In the genomic region with DNA sequence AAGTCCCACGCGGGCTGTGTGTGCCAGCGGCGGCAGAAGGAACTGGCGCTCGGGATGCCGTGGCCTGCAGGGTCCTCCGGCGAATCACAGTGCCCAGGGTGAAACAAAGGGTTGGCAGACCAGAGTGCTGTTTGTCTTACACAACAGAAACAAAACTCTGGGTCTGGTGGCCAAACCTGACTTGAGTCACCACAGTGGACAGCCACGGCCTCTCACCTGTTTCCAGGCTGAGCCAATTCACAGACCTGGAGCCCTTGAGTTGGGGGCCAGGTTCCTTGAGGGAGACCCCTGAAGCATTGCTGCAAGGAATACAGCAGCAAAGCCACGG, we compare ENCODE assay signal across 13 cellular contexts. TPM values are rescaled to one million over a fixed set of nuclear protein-coding genes. Genes with fewer than 3 reads are reported as not detected.
DNase-seq lines count a peak whose midpoint lies in the region; ATAC-seq, FAIRE-seq and TF ChIP-seq lines count a peak whose summit lies in the region.
"Had no signal": no experiment of that assay in that cellular context is flagged by ENCODE, and none has a peak within 500 bp of the region (broad histone marks: within the 10 kb centered on the region; RNA-seq: fewer than 3 reads in every experiment).

No MANE protein-coding gene starts in this region.

- FAIRE-seq in K562 (lab: Jason Lieb, UNC), result no peak
- FAIRE-seq: TTC549 had no signal

- H3K9me3 ChIP-seq in HCT116 (ENCODE audit: control insufficient read depth in 1 of 2, insufficient read depth in 1 of 2, low read depth in 1 of 2, low read length in 2 of 2) (no peaks in the 10 kb centered on the region), K562 (replicated peaks; ENCODE audit: control insufficient read depth, insufficient read depth, low read depth, low read length) (no peaks in the 10 kb centered on the region), vagina (no peaks in the 10 kb centered on the region)
- H3K9me3 ChIP-seq: prostate gland, thyroid gland had no signal

- peaks cover 9% of the 10 kb centered on the region; the same call in 1 of the 2 replicates for H3K79me2 ChIP-seq in HCT116 (ENCODE audit: insufficient read depth, low read length)
- H3K79me2 ChIP-seq in K562 (ENCODE audit: control insufficient read depth, insufficient read depth, low read length), result peaks cover 20% of the 10 kb centered on the region

- H4K20me1 ChIP-seq in HCT116 (ENCODE audit: insufficient read depth) (no peaks in the 10 kb centered on the region), K562 (replicated peaks; ENCODE audit: control insufficient read depth, insufficient read depth, low read length) (0 out of 2 replicates have a peak, but pooled peaks cover 3% of the 10 kb centered on the region)

- H3K9ac ChIP-seq in HCT116 (ENCODE audit: low read length) (peak overlapping the region; percentile 47; the same call in 1 of the 2 replicates), K562 (ENCODE audit: insufficient read depth in 1 of 2, low read depth in 2 of 2, low read length in 2 of 2) (peak overlapping the region in 1 of 2 experiments; percentile 89; a peak in 3 of 4 replicates)

- peaks cover 5% of the 10 kb centered on the region for H3K27me3 Mint-ChIP-seq in T-helper 2 cell treated with Interferon-gamma antibody and Interleukin-4, amounts not matched to agents 5 μg/mL and 100 μg/mL, for 36 hours (ENCODE audit: low read depth)
- H3K27me3 Mint-ChIP-seq in nephron (ENCODE audit: low read depth), result peaks cover 24% of the 10 kb centered on the region
- H3K27me3 Mint-ChIP-seq: activated naive CD4-positive, alpha-beta T cell treated with anti-CD3 and anti-CD28 coated beads, Interleukin-2, amount 50 U/mL, for 24 hours had no signal

- TF ChIP-seq POLR2A in HCT116 (IDR thresholded peaks at IDR 0.05; ENCODE audit: borderline replicate concordance, extremely low read depth, insufficient read depth, insufficient read length), result no peak
- TF ChIP-seq POLR2A in K562 (conservative IDR thresholded peaks at IDR 0.05), result no peak
- TF ChIP-seq POLR2A in vagina (IDR thresholded peaks at IDR 0.05), result no peak

- peak overlapping the region; percentile 81 for H3K4me2 ChIP-seq in HCT116 (ENCODE audit: low read length)
- H3K4me2 ChIP-seq in K562 (ENCODE audit: insufficient read depth, low read length), result peak overlapping the region; percentile 68; the same call in 1 of the 2 replicates

- H3K4me3 ChIP-seq in HCT116 (replicated peaks in 1 of 2; ENCODE audit: low read depth in 1 of 2, low read length in 2 of 2) (peak overlapping the region in 1 of 2 experiments; percentile 50; a peak in 1 of 4 replicates), K562 (no peak overlapping the region), vagina (peak overlapping the region in 1 of 2 donors; percentile 34)
- H3K4me3 ChIP-seq: prostate gland, thyroid gland had no signal

- DNase-seq in T-helper 2 cell treated with Interferon-gamma antibody and Interleukin-4, amounts not matched to agents 5 μg/mL and 100 μg/mL, for 36 hours (ENCODE audit: low spot score), result no peak
- DNase-seq in T-helper 2 cell (no peak), HCT116 (ENCODE audit: low read depth, low spot score) (no peak), K562 (ENCODE audit: extremely low read depth in 1 of 4, low spot score in 3 of 4) (no peak), vagina (ENCODE audit: extremely low spot score in 2 of 2) (no peak), NCI-H1694 (lab: John Stamatoyannopoulos, UW) (no peak)

- H3K4me3 Mint-ChIP-seq in T-helper 2 cell treated with Interferon-gamma antibody and Interleukin-4, amounts not matched to agents 5 μg/mL and 100 μg/mL, for 36 hours, result peak overlapping the region; percentile 56
- peak overlapping the region; percentile 83 to 91 (median 88) for H3K4me3 Mint-ChIP-seq in nephron

- RAD21 ChIA-PET in HCT116 (lab: Charles Lee; ENCODE audit: low non-redundant PET in 1 of 2, low total read pairs in 2 of 2, uncharacterized antibody in 2 of 2, unreplicated experiment in 2 of 2), result interaction anchor here in 1 of 2 experiments (0.8 to 1.0 kb wide), 2 partner anchors 112 to 495 kb away, joined by 3 to 5 read pairs; no protein-coding TSS in a partner anchor

- POLR2A ChIA-PET in HCT116 (lab: Charles Lee), result no interaction called here
- POLR2A ChIA-PET in K562 (lab: Yijun Ruan, JAX), result interaction anchor here (0.6 to 0.7 kb wide), 2 partner anchors 28 to 47 kb away, joined by 3 read pairs; no protein-coding TSS in a partner anchor

- intact Hi-C loops in HCT116 (cut with micrococcal nuclease) (loop anchor here (1.0 to 10.0 kb wide), 3 partner anchors 235 to 415 kb away; partner anchors contain the start of gene CEP131), K562 (cut with micrococcal nuclease) (loop anchor here (1.0 to 10.0 kb wide), 3 partner anchors 108 to 235 kb away; partner anchors contain the start of gene CEP131), vagina (cut with DNase I) (loop anchor here (10.0 kb wide), 1 partner anchor 85 kb away; no protein-coding TSS in a partner anchor)

- H3K36me3 Mint-ChIP-seq in T-helper 2 cell treated with Interferon-gamma antibody and Interleukin-4, amounts not matched to agents 5 μg/mL and 100 μg/mL, for 36 hours (ENCODE audit: low read depth), result peaks cover 5% of the 10 kb centered on the region
- H3K36me3 Mint-ChIP-seq in nephron (ENCODE audit: low read depth), result no peaks in the 10 kb centered on the region
- H3K36me3 Mint-ChIP-seq: activated naive CD4-positive, alpha-beta T cell treated with anti-CD3 and anti-CD28 coated beads, Interleukin-2, amount 50 U/mL, for 24 hours; immature natural killer cell had no signal

- CTCF ChIA-PET in HCT116 (lab: Charles Lee) (interaction anchor here (0.8 to 2.5 kb wide), 11 partner anchors 9 to 250 kb away, joined by 3 to 17 read pairs (median 3); partner anchors contain the start of genes CEP131 and NDUFAF8), K562 (lab: Yijun Ruan, JAX; ENCODE audit: low intra/inter-chr PET ratio) (interaction anchor here (0.6 to 5.7 kb wide), 5 partner anchors 13 to 252 kb away, joined by 3 to 64 read pairs (median 4); no protein-coding TSS in a partner anchor)

- H3K27ac Mint-ChIP-seq in T-helper 2 cell treated with Interferon-gamma antibody and Interleukin-4, amounts not matched to agents 5 μg/mL and 100 μg/mL, for 36 hours, result no peak overlapping the region
- no peak overlapping the region for H3K27ac Mint-ChIP-seq in nephron

- peaks cover 12% of the 10 kb centered on the region for H3K4me1 Mint-ChIP-seq in T-helper 2 cell treated with Interferon-gamma antibody and Interleukin-4, amounts not matched to agents 5 μg/mL and 100 μg/mL, for 36 hours (ENCODE audit: low read depth)
- peaks cover 7% of the 10 kb centered on the region for H3K4me1 Mint-ChIP-seq in nephron

- ATAC-seq in HCT116 (no peak), K562 (no peak), GM18511 (IDR thresholded peaks at IDR 0.05; ENCODE audit: unreplicated experiment) (no peak)

- H3K27me3 ChIP-seq in HCT116 (ENCODE audit: insufficient read depth, low read length) (no peaks in the 10 kb centered on the region), K562 (ENCODE audit: control insufficient read depth in 2 of 2, insufficient read depth in 2 of 2, low read length in 2 of 2) (no peaks in the 10 kb centered on the region), vagina (no peaks in the 10 kb centered on the region)
- H3K27me3 ChIP-seq: thyroid gland had no signal

- no peaks in the 10 kb centered on the region for H3K36me3 ChIP-seq in HCT116 (ENCODE audit: control insufficient read depth in 1 of 2, insufficient read depth in 2 of 2, low read length in 2 of 2)
- no peaks in the 10 kb centered on the region for H3K36me3 ChIP-seq in K562 (ENCODE audit: control insufficient read depth, insufficient read depth, low read length)
- H3K36me3 ChIP-seq in vagina, result no peaks in the 10 kb centered on the region
- H3K36me3 ChIP-seq: prostate gland, thyroid gland had no signal

- H3K4me1 ChIP-seq in HCT116 (ENCODE audit: control insufficient read depth in 1 of 2, insufficient read depth in 2 of 2, low read length in 2 of 2) (peaks cover 42 to 59% of the 10 kb centered on the region in 2 experiments), K562 (replicated peaks in 1 of 2; ENCODE audit: control insufficient read depth in 2 of 2, insufficient read depth in 2 of 2, low read length in 2 of 2) (peaks cover 9 to 65% of the 10 kb centered on the region in 2 experiments; a peak in 4 of 5 replicates), vagina (peaks cover 30% of the 10 kb centered on the region)

- no peak overlapping the region for H2AFZ ChIP-seq in HCT116 (ENCODE audit: low read depth, low read length, poor library complexity, severe bottlenecking)
- H2AFZ ChIP-seq in K562 (ENCODE audit: low read depth, low read length), result peak overlapping the region; percentile 90

- TF ChIP-seq EP300 in K562 (IDR thresholded peaks at IDR 0.05; ENCODE audit: low read length), result no peak

- WGBS in K562 (ENCODE audit: insufficient coverage, low coverage, missing lambda C conversion rate), result 48% methylated on average over 11 of the region's 11 CpGs

- TF ChIP-seq RAD21 in HCT116 (IDR thresholded peaks at IDR 0.05; ENCODE audit: low read depth) (no peak), K562 (CRISPR knock-in tag; conservative IDR thresholded peaks at IDR 0.05 in 1 of 2, IDR thresholded peaks at IDR 0.05 in 1 of 2) (no peak)

- BruUV-seq in HCT116 (replicated peaks; lab: Mats Ljungman, UMichigan) (no TSS peak), K562 (replicated peaks; lab: Mats Ljungman, UMichigan) (no TSS peak)

- H3K27ac ChIP-seq in HCT116 (ENCODE audit: low read depth, low read length) (peak overlapping the region; percentile 33; the same call in 1 of the 2 replicates), K562 (ENCODE audit: extremely low read depth, low read depth, low read length) (no peak overlapping the region), vagina (no peak overlapping the region)
- H3K27ac ChIP-seq: prostate gland, thyroid gland had no signal

- no peaks in the 10 kb centered on the region for H3K9me1 ChIP-seq in K562 (ENCODE audit: control insufficient read depth, insufficient read depth, low read length)

- TF ChIP-seq CTCF in HCT116 (IDR thresholded peaks at IDR 0.05 in 2 of 3, conservative IDR thresholded peaks at IDR 0.05 in 1 of 3; ENCODE audit: borderline replicate concordance in 1 of 3, insufficient read depth in 1 of 3, low read depth in 2 of 3, low read length in 2 of 3), result no peak
- no peak for TF ChIP-seq CTCF in K562 (IDR thresholded peaks at IDR 0.05 in 2 of 3, conservative IDR thresholded peaks at IDR 0.05 in 1 of 3; ENCODE audit: insufficient read depth in 2 of 3, low read depth in 1 of 3, low read length in 3 of 3)
- TF ChIP-seq CTCF in nephron (IDR thresholded peaks at IDR 0.05; ENCODE audit: unreplicated experiment in 3 of 3), result no peak
- no peak for TF ChIP-seq CTCF in vagina (IDR thresholded peaks at IDR 0.05)

- H3K9me3 Mint-ChIP-seq in T-helper 2 cell treated with Interferon-gamma antibody and Interleukin-4, amounts not matched to agents 5 μg/mL and 100 μg/mL, for 36 hours, result no peaks in the 10 kb centered on the region
- no peaks in the 10 kb centered on the region for H3K9me3 Mint-ChIP-seq in nephron
- H3K9me3 Mint-ChIP-seq: activated naive CD4-positive, alpha-beta T cell treated with anti-CD3 and anti-CD28 coated beads, Interleukin-2, amount 50 U/mL, for 24 hours; immature natural killer cell had no signal

- H3K9me2 ChIP-seq in HCT116 (ENCODE audit: insufficient read depth), result no peaks in the 10 kb centered on the region

- in situ Hi-C loops in K562 (cut with MboI), result loop anchor here (5.0 to 10.0 kb wide), 2 partner anchors 108 to 795 kb away; no protein-coding TSS in a partner anchor

RNA-seq across cellular contexts. Expression of gene CHMP6, which starts 2.1 kb away (rescaled TPM):
- total RNA-seq in HCT116 (2021; ENCODE audit: unreplicated experiment) (22.0 TPM), K562 (2014; rRNA removed) (10.3 and 12.9 TPM in 2 replicates), K562 (2014; rRNA removed; fragmentation: Illumina TruSeq; extraction: Trizol) (14.4 and 15.7 TPM in 2 replicates), K562 (2015; rRNA removed; fragmentation: Illumina TruSeq; extraction: Trizol) (12.7 and 13.8 TPM in 2 replicates), K562 (2021) (25.6 and 26.8 TPM in 2 replicates), vagina (31.7 TPM)
- polyA plus RNA-seq in HCT116 (2012), result 14.7 and 15.2 TPM in 2 replicates
- 33.8 and 66.2 TPM in 2 replicates for total RNA-seq in K562 (2011; cell fraction: chromatin; rRNA removed; ENCODE audit: low replicate concordance)
- total RNA-seq in K562 (2011; cell fraction: nucleolus; rRNA removed), result 40.5 and 47.9 TPM in 2 replicates
- 22.9 and 24.6 TPM in 2 replicates for total RNA-seq in K562 (2011; cell fraction: nucleoplasm; rRNA removed)
- polyA plus RNA-seq in K562 (2011; rRNA removed) (8.0 and 13.4 TPM in 2 replicates), K562 (2014; fragmentation: Illumina TruSeq; extraction: Trizol) (11.4 and 15.5 TPM in 2 replicates), K562 (2014; fragmentation: Nextera tagmentation; extraction: Ambion mirVana) (1 to 10 TPM in 1 of 2 experiments, under 1 TPM in 1; 0.25 to 1.8 TPM), K562 (2014; rRNA removed) (28.3 and 30.4 TPM in 2 replicates)
- polyA plus RNA-seq in K562 (2011; cell fraction: cytosol; rRNA removed), result 10.5 and 35.5 TPM in 2 replicates
- 10.7 and 20.1 TPM in 2 replicates for polyA plus RNA-seq in K562 (2011; cell fraction: nucleus; rRNA removed)
- 13.7 and 20.1 TPM in 2 replicates for polyA plus RNA-seq in K562 (2012)
- polyA minus RNA-seq in K562 (2011; rRNA and poly(A)+ RNA removed), result 11.2 and 15.9 TPM in 2 replicates
- polyA minus RNA-seq in K562 (2011; cell fraction: cytosol; rRNA and poly(A)+ RNA removed), result 5.0 and 8.7 TPM in 2 replicates
- 13.5 and 13.7 TPM in 2 replicates for polyA minus RNA-seq in K562 (2011; cell fraction: nucleus; rRNA and poly(A)+ RNA removed)

RNA-seq across cellular contexts. Expression of gene BAIAP2, which starts 45.4 kb away (rescaled TPM):
- total RNA-seq in HCT116 (2021; ENCODE audit: unreplicated experiment) (105 TPM), K562 (2014; rRNA removed) (26.7 and 31.9 TPM in 2 replicates), K562 (2014; rRNA removed; fragmentation: Illumina TruSeq; extraction: Trizol) (14.2 and 17.7 TPM in 2 replicates), K562 (2015; rRNA removed; fragmentation: Illumina TruSeq; extraction: Trizol) (18.4 and 21.2 TPM in 2 replicates), K562 (2021) (44.7 and 51.6 TPM in 2 replicates), vagina (113 TPM)
- 93.4 and 95.1 TPM in 2 replicates for polyA plus RNA-seq in HCT116 (2012)
- 69.8 and 141 TPM in 2 replicates for total RNA-seq in K562 (2011; cell fraction: chromatin; rRNA removed; ENCODE audit: low replicate concordance)
- 54.5 and 61.0 TPM in 2 replicates for total RNA-seq in K562 (2011; cell fraction: nucleolus; rRNA removed)
- total RNA-seq in K562 (2011; cell fraction: nucleoplasm; rRNA removed), result 40.5 and 42.0 TPM in 2 replicates
- polyA plus RNA-seq in K562 (2011; rRNA removed) (9.8 and 13.6 TPM in 2 replicates), K562 (2014; fragmentation: Illumina TruSeq; extraction: Trizol) (20.7 and 30.0 TPM in 2 replicates), K562 (2014; fragmentation: Nextera tagmentation; extraction: Ambion mirVana) (1 to 10 TPM; 2.3 to 2.4 TPM), K562 (2014; rRNA removed) (17.3 and 23.2 TPM in 2 replicates)
- 9.8 and 28.7 TPM in 2 replicates for polyA plus RNA-seq in K562 (2011; cell fraction: cytosol; rRNA removed)
- polyA plus RNA-seq in K562 (2011; cell fraction: nucleus; rRNA removed), result 37.7 and 77.3 TPM in 2 replicates
- 37.1 and 42.6 TPM in 2 replicates for polyA plus RNA-seq in K562 (2012)
- polyA minus RNA-seq in K562 (2011; rRNA and poly(A)+ RNA removed), result 11.9 and 13.6 TPM in 2 replicates
- polyA minus RNA-seq in K562 (2011; cell fraction: cytosol; rRNA and poly(A)+ RNA removed), result 22.8 and 24.8 TPM in 2 replicates
- 38.3 and 38.6 TPM in 2 replicates for polyA minus RNA-seq in K562 (2011; cell fraction: nucleus; rRNA and poly(A)+ RNA removed)
